Comparison of ENCODE assay signal across 26 cellular contexts in the genomic region with DNA sequence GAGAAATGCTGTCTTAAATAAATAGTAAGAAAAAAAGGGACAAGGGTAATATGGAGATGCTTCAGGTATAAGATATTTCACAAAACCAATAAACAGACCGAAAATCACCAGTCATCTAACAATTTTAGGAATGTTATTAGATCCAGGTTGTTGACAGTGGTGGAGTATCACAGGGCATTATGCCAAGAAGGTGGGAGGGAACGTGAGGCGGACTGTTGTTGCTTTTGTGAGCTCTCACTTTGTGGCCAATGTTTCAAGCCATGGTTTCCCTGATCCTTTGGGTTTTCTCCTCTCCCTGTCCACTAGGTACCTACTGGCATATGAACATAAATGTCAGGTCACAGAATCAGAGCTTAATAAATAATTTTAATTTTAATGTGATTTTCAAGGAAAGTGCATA.
"Had no signal": no experiment of that assay in that cellular context is flagged by ENCODE, and none has a peak within 500 bp of the region (broad histone marks: within the 10 kb centered on the region; RNA-seq: fewer than 3 reads in every experiment).

No MANE protein-coding gene starts in this region.

- ATAC-seq: natural killer cell; right cardiac atrium; sciatic nerve; stimulated activated naive B cell treated with anti-CD40 and anti-IgM and Interleukin-4, amounts not matched to agents 10 μg/mL and 1 μg/mL and 100 μg/mL, for 72 hours; stimulated activated naive CD8-positive, alpha-beta T cell treated with anti-CD3 and anti-CD28 coated beads, Interleukin-15, Interleukin-2, amounts not matched to agents 100 U/mL and 50 U/mL, for 24 hours; upper lobe of right lung had no signal

- H3K4me3 ChIP-seq: left ventricle myocardium inferior, lung, neural progenitor cell, skin epidermis, stomach, testis, tibial artery, upper lobe of right lung had no signal

- DNase-seq: islet precursor cell; left ventricle myocardium inferior; mesendoderm; naive B cell; natural killer cell; nephron progenitor cell; occipital lobe; retina; right cardiac atrium; stimulated activated CD4-positive, alpha-beta T cell treated with anti-CD3 and anti-CD28 coated beads, Interleukin-12 subunit alpha, Interleukin-12 subunit beta, amount 100 ng/mL, for 4 hours; stimulated activated CD4-positive, alpha-beta T cell treated with anti-CD3 and anti-CD28 coated beads, Interleukin-15, amount 100 ng/mL, for 24 hours; stimulated activated CD4-positive, alpha-beta T cell treated with anti-CD3 and anti-CD28 coated beads, Interleukin-2, amount 100 ng/mL, for 24 hours; stimulated activated CD4-positive, alpha-beta T cell treated with anti-CD3 and anti-CD28 coated beads, Interleukin-4, amount 100 ng/mL, for 1 hour; stimulated activated naive B cell treated with anti-CD40 and anti-IgM and Interleukin-4, amounts not matched to agents 10 μg/mL and 1 μg/mL and 100 μg/mL, for 72 hours; stimulated activated naive CD8-positive, alpha-beta T cell treated with anti-CD3 and anti-CD28 coated beads, Interleukin-15, Interleukin-2, amounts not matched to agents 100 U/mL and 50 U/mL, for 24 hours; stomach; testis; tibial artery; trophoblast cell; upper lobe of right lung had no signal

- H3K27ac ChIP-seq: left ventricle myocardium inferior, neural progenitor cell, neutrophil, parathyroid adenoma, skin epidermis, stomach, testis, tibial artery, upper lobe of right lung had no signal

- H3K9me3 ChIP-seq: left ventricle myocardium inferior, neutrophil, stomach, testis, tibial artery, upper lobe of right lung had no signal

- H3K4me1 ChIP-seq: left ventricle myocardium inferior, neural progenitor cell, parathyroid adenoma, stomach, testis, tibial artery, upper lobe of right lung had no signal

- H3K27me3 ChIP-seq: neural progenitor cell, neutrophil, stomach, testis, tibial artery, upper lobe of right lung had no signal

- H3K36me3 ChIP-seq: left ventricle myocardium inferior, neural progenitor cell, neutrophil, stomach, tibial artery, upper lobe of right lung had no signal
